8 cellular contexts compared by ENCODE assay signal in the genomic region with DNA sequence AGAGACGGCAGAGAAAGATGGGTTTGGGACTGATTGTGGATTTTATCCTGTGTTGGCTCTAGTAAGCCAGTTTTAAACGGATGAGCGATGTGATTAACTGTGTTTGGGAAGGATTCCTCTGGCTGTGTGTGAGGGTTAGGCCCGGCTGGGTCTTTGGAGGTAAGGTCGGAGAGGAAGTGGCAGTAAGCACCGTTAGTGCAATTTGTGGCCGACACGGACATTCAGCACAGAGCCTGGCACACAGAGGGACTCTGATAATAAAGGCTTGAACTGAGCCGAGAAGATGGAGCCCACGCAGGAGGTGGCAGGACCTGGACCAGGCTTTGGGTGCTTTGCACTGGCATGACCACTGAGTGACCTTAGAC. TPM values are rescaled to one million over a fixed set of nuclear protein-coding genes. Genes with fewer than 3 reads are reported as not detected.
A peak's percentile ranks its signal among the peaks of the same experiment; 100 is the strongest.
DNase-seq lines count a peak whose midpoint lies in the region; ATAC-seq, FAIRE-seq and TF ChIP-seq lines count a peak whose summit lies in the region.

No MANE protein-coding gene starts in this region.

- intact Hi-C loops in HepG2 (cut with micrococcal nuclease; ENCODE audit: unreplicated experiment) = loop anchor here (5.0 kb wide), 2 partner anchors 71 to 176 kb away; a partner anchor contains a TSS
- intact Hi-C loops in tibial artery (cut with DNase I; ENCODE audit: low total_unique reads) = loop anchor here (5.0 kb wide), 2 partner anchors 46 to 176 kb away; a partner anchor contains a TSS

- ATAC-seq in activated T-cell treated with anti-CD3 and anti-CD28 coated beads, Interleukin-2, amount 50 U/mL, for 72 hours (replicated peaks in 1 of 2) = no peak
- no peak for ATAC-seq in activated naive CD8-positive, alpha-beta T cell treated with anti-CD3 and anti-CD28 coated beads, Interleukin-2, amount 50 U/mL, for 24 hours
- ATAC-seq in HepG2 = no peak
- no peak for ATAC-seq in HG03097 (IDR thresholded peaks at IDR 0.05; ENCODE audit: low FRiP score, unreplicated experiment)
- ATAC-seq in GM21515 (IDR thresholded peaks at IDR 0.05; ENCODE audit: unreplicated experiment) = no peak

- H3K36me3 ChIP-seq in HepG2 (replicated peaks in 1 of 2; ENCODE audit: control insufficient read depth in 1 of 2, insufficient read depth in 2 of 2, low read length in 2 of 2) (peaks cover 0 to 12% of the 10 kb centered on the region in 2 experiments; a peak in 4 of 5 replicates), tibial artery (peaks cover 0 to 29% (median 19%) of the 10 kb centered on the region in 3 donors)

- no peaks in the 10 kb centered on the region for H3K27me3 Mint-ChIP-seq in activated T-cell treated with anti-CD3 and anti-CD28 coated beads, Interleukin-2, amount 50 U/mL, for 72 hours (ENCODE audit: low read depth)
- H3K27me3 Mint-ChIP-seq in activated naive CD8-positive, alpha-beta T cell treated with anti-CD3 and anti-CD28 coated beads, Interleukin-2, amount 50 U/mL, for 24 hours = no peaks in the 10 kb centered on the region

- H3K27ac Mint-ChIP-seq in activated T-cell treated with anti-CD3 and anti-CD28 coated beads, Interleukin-2, amount 50 U/mL, for 72 hours = peak overlapping the region; percentile 88
- peak overlapping the region; percentile 88 for H3K27ac Mint-ChIP-seq in activated naive CD8-positive, alpha-beta T cell treated with anti-CD3 and anti-CD28 coated beads, Interleukin-2, amount 50 U/mL, for 24 hours

- TSS peak; percentile 61 for BruUV-seq in HepG2 (replicated peaks; lab: Mats Ljungman, UMichigan)

- no peaks in the 10 kb centered on the region for H3K9me3 ChIP-seq in HepG2 (ENCODE audit: low read length)
- no peaks in the 10 kb centered on the region for H3K9me3 ChIP-seq in tibial artery

- CTCF ChIA-PET in HepG2 (lab: Yijun Ruan, JAX; ENCODE audit: low intra/inter-chr PET ratio, low total read pairs) = no interaction called here

- H3K27ac ChIP-seq in HepG2 (ENCODE audit: extremely low read length, insufficient read depth, low read length) (peak overlapping the region; percentile 98), tibial artery (peak overlapping the region; percentile 83 to 92)

- DNase-seq in activated T-cell treated with anti-CD3 and anti-CD28 coated beads, Interleukin-2, amount 50 U/mL, for 72 hours = no peak
- DNase-seq in activated T-cell treated with anti-CD3 and anti-CD28 coated beads, Interleukin-2, amount 50 U/mL, for 48 hours = no peak
- no peak for DNase-seq in activated naive CD8-positive, alpha-beta T cell treated with anti-CD3 and anti-CD28 coated beads, Interleukin-2, amount 50 U/mL, for 24 hours
- DNase-seq in HepG2 (ENCODE audit: low spot score) (no peak), tibial artery (no peak), NCI-H774 (lab: John Stamatoyannopoulos, UW) (no peak)

- no peak for TF ChIP-seq CTCF in HepG2 (CRISPR knock-in tag; IDR thresholded peaks at IDR 0.05)
- no peak for TF ChIP-seq CTCF in tibial artery (IDR thresholded peaks at IDR 0.05)

- peak; percentile 6 to 10; a peak in 2 of 4 replicates for TF ChIP-seq POLR2A in HepG2 (IDR thresholded peaks at IDR 0.05; ENCODE audit: insufficient read depth in 1 of 2, low read depth in 2 of 2, low read length in 2 of 2)

- in situ Hi-C loops in HepG2 (cut with HindIII; ENCODE audit: extremely low pct_ligation_motif_present, low pct_unique_long_range_greater_than_20kb) = loop anchor here (10.0 to 25.0 kb wide), 2 partner anchors 174 to 209 kb away; a partner anchor contains a TSS

- H3K4me3 ChIP-seq in HepG2 (replicated peaks in 1 of 3; ENCODE audit: insufficient read depth in 1 of 3, low read depth in 2 of 3, low read length in 3 of 3) (peak overlapping the region; percentile 90 to 94 (median 94)), tibial artery (peak overlapping the region; percentile 77 to 93)

- H3K4me3 Mint-ChIP-seq in activated T-cell treated with anti-CD3 and anti-CD28 coated beads, Interleukin-2, amount 50 U/mL, for 72 hours = peak overlapping the region; percentile 88 to 93
- peak overlapping the region; percentile 90 for H3K4me3 Mint-ChIP-seq in activated naive CD8-positive, alpha-beta T cell treated with anti-CD3 and anti-CD28 coated beads, Interleukin-2, amount 50 U/mL, for 24 hours

- H3K9me3 Mint-ChIP-seq in activated T-cell treated with anti-CD3 and anti-CD28 coated beads, Interleukin-2, amount 50 U/mL, for 72 hours = no peaks in the 10 kb centered on the region
- no peaks in the 10 kb centered on the region for H3K9me3 Mint-ChIP-seq in activated naive CD8-positive, alpha-beta T cell treated with anti-CD3 and anti-CD28 coated beads, Interleukin-2, amount 50 U/mL, for 24 hours

- POLR2A ChIA-PET in HepG2 (lab: Yijun Ruan, JAX) = interaction anchor here (1.1 to 3.3 kb wide), 2 partner anchors 136 to 176 kb away, joined by 5 to 20 read pairs; a partner anchor contains a TSS

- H3K79me2 ChIP-seq in HepG2 (ENCODE audit: insufficient read depth, low read length) = peaks cover 26% of the 10 kb centered on the region

- peak overlapping the region; percentile 95 for H3K4me2 ChIP-seq in HepG2 (ENCODE audit: low read depth, low read length)

- H4K20me1 ChIP-seq in HepG2 (ENCODE audit: insufficient read depth, low read length) = peaks cover 8% of the 10 kb centered on the region

- no peak for TF ChIP-seq EP300 in HepG2 (IDR thresholded peaks at IDR 0.05; ENCODE audit: low read depth in 2 of 2, low read length in 2 of 2)
- TF ChIP-seq EP300 in HepG2 (CRISPR knock-in tag; IDR thresholded peaks at IDR 0.05; ENCODE audit: borderline replicate concordance) = no peak

- no peak overlapping the region for H2AFZ ChIP-seq in HepG2 (ENCODE audit: low read length)

- 6% methylated on average over 10 of the region's 10 CpGs for WGBS in HepG2 (ENCODE audit: low lambda C conversion rate)

- peak; percentile 21 for FAIRE-seq in HepG2 (lab: Jason Lieb, UNC)

- H3K27me3 ChIP-seq in HepG2 (ENCODE audit: control insufficient read depth in 1 of 2, insufficient read depth in 2 of 2, low read length in 2 of 2) = no peaks in the 10 kb centered on the region; a peak in 1 of 5 replicates
- no peaks in the 10 kb centered on the region for H3K27me3 ChIP-seq in tibial artery

- H3K9ac ChIP-seq in HepG2 (ENCODE audit: insufficient read depth, low read depth, low read length) = peak overlapping the region; percentile 98

- peaks cover 5 to 6% of the 10 kb centered on the region in 2 donors for H3K36me3 Mint-ChIP-seq in activated T-cell treated with anti-CD3 and anti-CD28 coated beads, Interleukin-2, amount 50 U/mL, for 72 hours (ENCODE audit: insufficient read depth in 2 of 2)
- no peaks in the 10 kb centered on the region for H3K36me3 Mint-ChIP-seq in activated naive CD8-positive, alpha-beta T cell treated with anti-CD3 and anti-CD28 coated beads, Interleukin-2, amount 50 U/mL, for 24 hours (ENCODE audit: low read depth)

- no peak for TF ChIP-seq RAD21 in HepG2 (CRISPR knock-in tag; IDR thresholded peaks at IDR 0.05)

- peaks cover 37% of the 10 kb centered on the region for H3K4me1 Mint-ChIP-seq in activated T-cell treated with anti-CD3 and anti-CD28 coated beads, Interleukin-2, amount 50 U/mL, for 72 hours (ENCODE audit: low read depth)
- H3K4me1 Mint-ChIP-seq in activated naive CD8-positive, alpha-beta T cell treated with anti-CD3 and anti-CD28 coated beads, Interleukin-2, amount 50 U/mL, for 24 hours = peaks cover 28% of the 10 kb centered on the region

- H3K4me1 ChIP-seq in HepG2 (ENCODE audit: insufficient read depth, low read length) = peaks cover 43% of the 10 kb centered on the region
- peaks cover 0 to 33% (median 27%) of the 10 kb centered on the region in 4 donors for H3K4me1 ChIP-seq in tibial artery

RNA-seq across cellular contexts. Expression of a gene that starts 1.3 kb away (rescaled TPM):
- total RNA-seq in activated T-cell treated with anti-CD3 and anti-CD28 coated beads, Interleukin-2, amount 50 U/mL, for 72 hours = 10 to 100 TPM; 34.0 to 39.1 TPM
- 38.0 and 47.5 TPM in 2 replicates for total RNA-seq in HepG2 (2016; rRNA removed; fragmentation: Illumina TruSeq; extraction: Trizol)
- 28.2 and 30.9 TPM in 2 replicates for total RNA-seq in HepG2 (2016; cell fraction: cytosol; rRNA removed; fragmentation: Illumina TruSeq; extraction: Trizol; ENCODE audit: low read depth)
- 40.1 and 47.2 TPM in 2 replicates for total RNA-seq in HepG2 (2016; cell fraction: insoluble cytoplasmic fraction; rRNA removed; fragmentation: Illumina TruSeq; extraction: Trizol)
- total RNA-seq in HepG2 (2016; cell fraction: membrane; rRNA removed; fragmentation: Illumina TruSeq; extraction: Trizol) = 56.8 and 65.1 TPM in 2 replicates
- 25.8 and 26.4 TPM in 2 replicates for total RNA-seq in HepG2 (2016; cell fraction: nucleus; rRNA removed; fragmentation: Illumina TruSeq; extraction: Trizol)
- 55.7 and 68.1 TPM in 2 replicates for polyA plus RNA-seq in HepG2 (2011; rRNA removed)
- polyA plus RNA-seq in HepG2 (2011; cell fraction: cytosol; rRNA removed) = 36.1 and 44.8 TPM in 2 replicates
- polyA plus RNA-seq in HepG2 (2011; cell fraction: nucleus; rRNA removed) = 196 and 210 TPM in 2 replicates
- 39.2 and 42.0 TPM in 2 replicates for polyA plus RNA-seq in HepG2 (2012)
- 28.1 and 35.4 TPM in 2 replicates for polyA plus RNA-seq in HepG2 (2016; cell fraction: cytosol; fragmentation: Illumina TruSeq; extraction: Trizol; ENCODE audit: low read depth)
- 45.3 and 52.8 TPM in 2 replicates for polyA plus RNA-seq in HepG2 (2016; cell fraction: insoluble cytoplasmic fraction; fragmentation: Illumina TruSeq; extraction: Trizol; ENCODE audit: low read depth)
- polyA plus RNA-seq in HepG2 (2016; cell fraction: membrane; fragmentation: Illumina TruSeq; extraction: Trizol; ENCODE audit: low read depth) = 52.1 and 54.5 TPM in 2 replicates
- 60.6 and 65.4 TPM in 2 replicates for polyA plus RNA-seq in HepG2 (2016; cell fraction: nucleus; fragmentation: Illumina TruSeq; extraction: Trizol; ENCODE audit: insufficient read depth, low read depth)
- polyA minus RNA-seq in HepG2 (2011; rRNA and poly(A)+ RNA removed; ENCODE audit: low replicate concordance) = 29.8 and 53.8 TPM in 2 replicates
- 18.0 and 18.1 TPM in 2 replicates for polyA minus RNA-seq in HepG2 (2011; cell fraction: cytosol; rRNA and poly(A)+ RNA removed)
- polyA minus RNA-seq in HepG2 (2011; cell fraction: nucleus; rRNA and poly(A)+ RNA removed) = 23.8 and 32.3 TPM in 2 replicates

RNA-seq across cellular contexts. Expression of a gene that starts 21.1 kb away (rescaled TPM):
- 10 to 100 TPM; 29.5 to 31.1 TPM for total RNA-seq in activated T-cell treated with anti-CD3 and anti-CD28 coated beads, Interleukin-2, amount 50 U/mL, for 72 hours
- 3.4 and 3.8 TPM in 2 replicates for total RNA-seq in HepG2 (2016; rRNA removed; fragmentation: Illumina TruSeq; extraction: Trizol)
- total RNA-seq in HepG2 (2016; cell fraction: cytosol; rRNA removed; fragmentation: Illumina TruSeq; extraction: Trizol; ENCODE audit: low read depth) = 1.4 and 1.6 TPM in 2 replicates
- total RNA-seq in HepG2 (2016; cell fraction: insoluble cytoplasmic fraction; rRNA removed; fragmentation: Illumina TruSeq; extraction: Trizol) = 2.6 and 3.9 TPM in 2 replicates
- 5.9 and 6.0 TPM in 2 replicates for total RNA-seq in HepG2 (2016; cell fraction: membrane; rRNA removed; fragmentation: Illumina TruSeq; extraction: Trizol)
- total RNA-seq in HepG2 (2016; cell fraction: nucleus; rRNA removed; fragmentation: Illumina TruSeq; extraction: Trizol) = 6.6 and 8.7 TPM in 2 replicates
- 8.0 and 8.9 TPM in 2 replicates for polyA plus RNA-seq in HepG2 (2011; rRNA removed)
- 9.0 and 9.2 TPM in 2 replicates for polyA plus RNA-seq in HepG2 (2011; cell fraction: cytosol; rRNA removed)
- 13.1 and 15.6 TPM in 2 replicates for polyA plus RNA-seq in HepG2 (2011; cell fraction: nucleus; rRNA removed)
- 10.5 and 11.5 TPM in 2 replicates for polyA plus RNA-seq in HepG2 (2012)
- 3.5 and 4.0 TPM in 2 replicates for polyA plus RNA-seq in HepG2 (2016; cell fraction: cytosol; fragmentation: Illumina TruSeq; extraction: Trizol; ENCODE audit: low read depth)
- polyA plus RNA-seq in HepG2 (2016; cell fraction: insoluble cytoplasmic fraction; fragmentation: Illumina TruSeq; extraction: Trizol; ENCODE audit: low read depth) = 8.8 and 12.5 TPM in 2 replicates
- 12.1 and 12.7 TPM in 2 replicates for polyA plus RNA-seq in HepG2 (2016; cell fraction: membrane; fragmentation: Illumina TruSeq; extraction: Trizol; ENCODE audit: low read depth)
- 27.6 and 29.1 TPM in 2 replicates for polyA plus RNA-seq in HepG2 (2016; cell fraction: nucleus; fragmentation: Illumina TruSeq; extraction: Trizol; ENCODE audit: insufficient read depth, low read depth)
- 10.4 TPM in 2 replicates for polyA minus RNA-seq in HepG2 (2011; rRNA and poly(A)+ RNA removed; ENCODE audit: low replicate concordance)
- polyA minus RNA-seq in HepG2 (2011; cell fraction: cytosol; rRNA and poly(A)+ RNA removed) = 8.1 and 8.3 TPM in 2 replicates
- 3.1 and 5.0 TPM in 2 replicates for polyA minus RNA-seq in HepG2 (2011; cell fraction: nucleus; rRNA and poly(A)+ RNA removed)

RNA-seq across cellular contexts. Expression of a gene that starts 38.2 kb away (rescaled TPM):
- total RNA-seq in activated T-cell treated with anti-CD3 and anti-CD28 coated beads, Interleukin-2, amount 50 U/mL, for 72 hours = 1 to 10 TPM; 6.9 to 9.9 TPM
- total RNA-seq in HepG2 (2016; rRNA removed; fragmentation: Illumina TruSeq; extraction: Trizol) = 12.3 and 12.8 TPM in 2 replicates
- 5.7 TPM in 2 replicates for total RNA-seq in HepG2 (2016; cell fraction: cytosol; rRNA removed; fragmentation: Illumina TruSeq; extraction: Trizol; ENCODE audit: low read depth)
- 12.6 and 14.1 TPM in 2 replicates for total RNA-seq in HepG2 (2016; cell fraction: insoluble cytoplasmic fraction; rRNA removed; fragmentation: Illumina TruSeq; extraction: Trizol)
- 10.9 and 11.6 TPM in 2 replicates for total RNA-seq in HepG2 (2016; cell fraction: membrane; rRNA removed; fragmentation: Illumina TruSeq; extraction: Trizol)
- 10.2 and 12.0 TPM in 2 replicates for total RNA-seq in HepG2 (2016; cell fraction: nucleus; rRNA removed; fragmentation: Illumina TruSeq; extraction: Trizol)
- 2.4 and 3.8 TPM in 2 replicates for polyA plus RNA-seq in HepG2 (2011; rRNA removed)
- polyA plus RNA-seq in HepG2 (2011; cell fraction: cytosol; rRNA removed) = 2.0 and 2.5 TPM in 2 replicates
- 2.3 TPM in 2 replicates for polyA plus RNA-seq in HepG2 (2011; cell fraction: nucleus; rRNA removed)
- 1.4 and 2.3 TPM in 2 replicates for polyA plus RNA-seq in HepG2 (2012)
- 2.5 and 3.0 TPM in 2 replicates for polyA plus RNA-seq in HepG2 (2016; cell fraction: cytosol; fragmentation: Illumina TruSeq; extraction: Trizol; ENCODE audit: low read depth)
- polyA plus RNA-seq in HepG2 (2016; cell fraction: insoluble cytoplasmic fraction; fragmentation: Illumina TruSeq; extraction: Trizol; ENCODE audit: low read depth) = 12.7 and 13.5 TPM in 2 replicates
- polyA plus RNA-seq in HepG2 (2016; cell fraction: membrane; fragmentation: Illumina TruSeq; extraction: Trizol; ENCODE audit: low read depth) = 4.7 and 4.8 TPM in 2 replicates
- 7.1 and 8.3 TPM in 2 replicates for polyA plus RNA-seq in HepG2 (2016; cell fraction: nucleus; fragmentation: Illumina TruSeq; extraction: Trizol; ENCODE audit: insufficient read depth, low read depth)
- 4.6 and 20.8 TPM in 2 replicates for polyA minus RNA-seq in HepG2 (2011; rRNA and poly(A)+ RNA removed; ENCODE audit: low replicate concordance)
- 2.7 and 3.9 TPM in 2 replicates for polyA minus RNA-seq in HepG2 (2011; cell fraction: cytosol; rRNA and poly(A)+ RNA removed)
- polyA minus RNA-seq in HepG2 (2011; cell fraction: nucleus; rRNA and poly(A)+ RNA removed) = 5.7 and 7.3 TPM in 2 replicates

RNA-seq across cellular contexts. Expression of a gene that starts 54.4 kb away (rescaled TPM):
- total RNA-seq in activated T-cell treated with anti-CD3 and anti-CD28 coated beads, Interleukin-2, amount 50 U/mL, for 72 hours = 1 to 10 TPM; 4.6 to 5.1 TPM
- 6.0 and 13.2 TPM in 2 replicates for total RNA-seq in HepG2 (2016; rRNA removed; fragmentation: Illumina TruSeq; extraction: Trizol)
- 4.1 and 4.7 TPM in 2 replicates for total RNA-seq in HepG2 (2016; cell fraction: cytosol; rRNA removed; fragmentation: Illumina TruSeq; extraction: Trizol; ENCODE audit: low read depth)
- total RNA-seq in HepG2 (2016; cell fraction: insoluble cytoplasmic fraction; rRNA removed; fragmentation: Illumina TruSeq; extraction: Trizol) = 6.2 and 13.0 TPM in 2 replicates
- total RNA-seq in HepG2 (2016; cell fraction: membrane; rRNA removed; fragmentation: Illumina TruSeq; extraction: Trizol) = 10.2 and 10.4 TPM in 2 replicates
- total RNA-seq in HepG2 (2016; cell fraction: nucleus; rRNA removed; fragmentation: Illumina TruSeq; extraction: Trizol) = 8.2 and 9.4 TPM in 2 replicates
- polyA plus RNA-seq in HepG2 (2011; rRNA removed) = 16.6 and 20.2 TPM in 2 replicates
- polyA plus RNA-seq in HepG2 (2011; cell fraction: cytosol; rRNA removed) = 19.1 and 22.5 TPM in 2 replicates
- 17.0 and 18.5 TPM in 2 replicates for polyA plus RNA-seq in HepG2 (2011; cell fraction: nucleus; rRNA removed)
- polyA plus RNA-seq in HepG2 (2012) = 13.9 and 14.2 TPM in 2 replicates
- polyA plus RNA-seq in HepG2 (2016; cell fraction: cytosol; fragmentation: Illumina TruSeq; extraction: Trizol; ENCODE audit: low read depth) = 2.4 TPM in 2 replicates
- 4.5 and 5.3 TPM in 2 replicates for polyA plus RNA-seq in HepG2 (2016; cell fraction: insoluble cytoplasmic fraction; fragmentation: Illumina TruSeq; extraction: Trizol; ENCODE audit: low read depth)
- 5.2 and 5.6 TPM in 2 replicates for polyA plus RNA-seq in HepG2 (2016; cell fraction: membrane; fragmentation: Illumina TruSeq; extraction: Trizol; ENCODE audit: low read depth)
- 19.6 and 20.2 TPM in 2 replicates for polyA plus RNA-seq in HepG2 (2016; cell fraction: nucleus; fragmentation: Illumina TruSeq; extraction: Trizol; ENCODE audit: insufficient read depth, low read depth)
- polyA minus RNA-seq in HepG2 (2011; rRNA and poly(A)+ RNA removed; ENCODE audit: low replicate concordance) = 21.8 and 127 TPM in 2 replicates
- 28.0 and 29.7 TPM in 2 replicates for polyA minus RNA-seq in HepG2 (2011; cell fraction: cytosol; rRNA and poly(A)+ RNA removed)
- polyA minus RNA-seq in HepG2 (2011; cell fraction: nucleus; rRNA and poly(A)+ RNA removed) = 6.8 and 10.7 TPM in 2 replicates
